ENCODE assay signal across 1 cellular context in genomic region chr4:124530464-124531077, GRCh38.
TF ChIP-seq lines count a peak whose summit lies in the region.

No MANE protein-coding gene starts in this region.

TF ChIP-seq in liver, 16 proteins besides CTCF, POLR2A, EP300 and RAD21 (continued from another document):
- TF ChIP-seq, protein P1, sequence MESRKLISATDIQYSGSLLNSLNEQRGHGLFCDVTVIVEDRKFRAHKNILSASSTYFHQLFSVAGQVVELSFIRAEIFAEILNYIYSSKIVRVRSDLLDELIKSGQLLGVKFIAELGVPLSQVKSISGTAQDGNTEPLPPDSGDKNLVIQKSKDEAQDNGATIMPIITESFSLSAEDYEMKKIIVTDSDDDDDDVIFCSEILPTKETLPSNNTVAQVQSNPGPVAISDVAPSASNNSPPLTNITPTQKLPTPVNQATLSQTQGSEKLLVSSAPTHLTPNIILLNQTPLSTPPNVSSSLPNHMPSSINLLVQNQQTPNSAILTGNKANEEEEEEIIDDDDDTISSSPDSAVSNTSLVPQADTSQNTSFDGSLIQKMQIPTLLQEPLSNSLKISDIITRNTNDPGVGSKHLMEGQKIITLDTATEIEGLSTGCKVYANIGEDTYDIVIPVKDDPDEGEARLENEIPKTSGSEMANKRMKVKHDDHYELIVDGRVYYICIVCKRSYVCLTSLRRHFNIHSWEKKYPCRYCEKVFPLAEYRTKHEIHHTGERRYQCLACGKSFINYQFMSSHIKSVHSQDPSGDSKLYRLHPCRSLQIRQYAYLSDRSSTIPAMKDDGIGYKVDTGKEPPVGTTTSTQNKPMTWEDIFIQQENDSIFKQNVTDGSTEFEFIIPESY (IDR thresholded peaks at IDR 0.05), result peak; percentile 72
- TF ChIP-seq FOXA2 (IDR thresholded peaks at IDR 0.05) (peak; percentile 86), SP1 (IDR thresholded peaks at IDR 0.05) (peak; percentile 99), RXRA (IDR thresholded peaks at IDR 0.05) (peak; percentile 87 to 90), GABPA (IDR thresholded peaks at IDR 0.05 in 1 of 2, conservative IDR thresholded peaks at IDR 0.05 in 1 of 2) (peak in 1 of 2 donors; percentile 22), FOXA1 (IDR thresholded peaks at IDR 0.05) (peak; percentile 44), ATF3 (IDR thresholded peaks at IDR 0.05) (peak; percentile 98), JUND (IDR thresholded peaks at IDR 0.05) (peak; percentile 99), NR2F2 (IDR thresholded peaks at IDR 0.05) (no peak), HNF4G (IDR thresholded peaks at IDR 0.05) (peak; percentile 97), MAX (IDR thresholded peaks at IDR 0.05) (peak; percentile 71), YY1 (IDR thresholded peaks at IDR 0.05) (peak; percentile 90), EGR1 (IDR thresholded peaks at IDR 0.05; ENCODE audit: low read depth in 2 of 2) (no peak), TAF1 (conservative IDR thresholded peaks at IDR 0.05) (no peak)
- TF ChIP-seq, protein P2, sequence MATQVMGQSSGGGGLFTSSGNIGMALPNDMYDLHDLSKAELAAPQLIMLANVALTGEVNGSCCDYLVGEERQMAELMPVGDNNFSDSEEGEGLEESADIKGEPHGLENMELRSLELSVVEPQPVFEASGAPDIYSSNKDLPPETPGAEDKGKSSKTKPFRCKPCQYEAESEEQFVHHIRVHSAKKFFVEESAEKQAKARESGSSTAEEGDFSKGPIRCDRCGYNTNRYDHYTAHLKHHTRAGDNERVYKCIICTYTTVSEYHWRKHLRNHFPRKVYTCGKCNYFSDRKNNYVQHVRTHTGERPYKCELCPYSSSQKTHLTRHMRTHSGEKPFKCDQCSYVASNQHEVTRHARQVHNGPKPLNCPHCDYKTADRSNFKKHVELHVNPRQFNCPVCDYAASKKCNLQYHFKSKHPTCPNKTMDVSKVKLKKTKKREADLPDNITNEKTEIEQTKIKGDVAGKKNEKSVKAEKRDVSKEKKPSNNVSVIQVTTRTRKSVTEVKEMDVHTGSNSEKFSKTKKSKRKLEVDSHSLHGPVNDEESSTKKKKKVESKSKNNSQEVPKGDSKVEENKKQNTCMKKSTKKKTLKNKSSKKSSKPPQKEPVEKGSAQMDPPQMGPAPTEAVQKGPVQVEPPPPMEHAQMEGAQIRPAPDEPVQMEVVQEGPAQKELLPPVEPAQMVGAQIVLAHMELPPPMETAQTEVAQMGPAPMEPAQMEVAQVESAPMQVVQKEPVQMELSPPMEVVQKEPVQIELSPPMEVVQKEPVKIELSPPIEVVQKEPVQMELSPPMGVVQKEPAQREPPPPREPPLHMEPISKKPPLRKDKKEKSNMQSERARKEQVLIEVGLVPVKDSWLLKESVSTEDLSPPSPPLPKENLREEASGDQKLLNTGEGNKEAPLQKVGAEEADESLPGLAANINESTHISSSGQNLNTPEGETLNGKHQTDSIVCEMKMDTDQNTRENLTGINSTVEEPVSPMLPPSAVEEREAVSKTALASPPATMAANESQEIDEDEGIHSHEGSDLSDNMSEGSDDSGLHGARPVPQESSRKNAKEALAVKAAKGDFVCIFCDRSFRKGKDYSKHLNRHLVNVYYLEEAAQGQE (IDR thresholded peaks at IDR 0.05), result peak; percentile 69
